Comparison of ENCODE assay signal across 18 cellular contexts in genomic region chr13:59342396-59342795, GRCh38.
A peak's percentile ranks its signal among the peaks of the same experiment; 100 is the strongest.
DNase-seq lines count a peak whose midpoint lies in the region; ATAC-seq and TF ChIP-seq lines count a peak whose summit lies in the region.
"Had no signal": no experiment of that assay in that cellular context is flagged by ENCODE, and none has a peak within 500 bp of the region (broad histone marks: within the 10 kb centered on the region; RNA-seq: fewer than 3 reads in every experiment).

No MANE protein-coding gene starts in this region.

- H2AFZ ChIP-seq in OCI-LY7 (ENCODE audit: low read length), result no peak overlapping the region
- H2AFZ ChIP-seq: GM23248 had no signal

- no peaks in the 10 kb centered on the region for H3K9me2 ChIP-seq in OCI-LY7 (ENCODE audit: insufficient read depth, low read length)

- peak overlapping the region; percentile 38 to 74 (median 40) for H3K27ac Mint-ChIP-seq in nephron
- H3K27ac Mint-ChIP-seq: CD4-positive, alpha-beta T cell had no signal

- POLR2A ChIA-PET in OCI-LY7 (lab: Charles Lee), result no interaction called here

- ATAC-seq in left cardiac atrium, result no peak
- ATAC-seq in HG03342 (IDR thresholded peaks at IDR 0.05; ENCODE audit: unreplicated experiment), result no peak
- no peak for ATAC-seq in GM19328 (IDR thresholded peaks at IDR 0.05; ENCODE audit: unreplicated experiment)
- ATAC-seq: Right ventricle myocardium inferior had no signal

- H3K79me2 ChIP-seq in OCI-LY7 (ENCODE audit: insufficient read depth, low read depth, low read length), result no peaks in the 10 kb centered on the region

- H3K36me3 Mint-ChIP-seq in nephron (ENCODE audit: low read depth), result no peaks in the 10 kb centered on the region

- no peaks in the 10 kb centered on the region for H3K9me3 ChIP-seq in right atrium auricular region
- no peaks in the 10 kb centered on the region for H3K9me3 ChIP-seq in OCI-LY7 (ENCODE audit: low read length)
- H3K9me3 ChIP-seq: Caco-2, HAP-1 had no signal

- no peaks in the 10 kb centered on the region for H3K9me3 Mint-ChIP-seq in nephron

- H3K36me3 ChIP-seq in right atrium auricular region (no peaks in the 10 kb centered on the region), OCI-LY7 (ENCODE audit: insufficient read depth, low read length) (no peaks in the 10 kb centered on the region)
- H3K36me3 ChIP-seq: HAP-1 had no signal

- peaks cover 62% of the 10 kb centered on the region for H3K4me1 Mint-ChIP-seq in nephron

- intact Hi-C loops in left cardiac atrium (cut with DNase I) (no loop called here), OCI-LY7 (cut with micrococcal nuclease; ENCODE audit: unreplicated experiment) (no loop called here)

- H3K27me3 ChIP-seq in right atrium auricular region, result no peaks in the 10 kb centered on the region

- BruUV-seq in OCI-LY7 (replicated peaks; lab: Mats Ljungman, UMichigan), result no TSS peak

- TF ChIP-seq CTCF in right atrium auricular region (IDR thresholded peaks at IDR 0.05), result no peak
- TF ChIP-seq CTCF in cardiac fibroblast (IDR thresholded peaks at IDR 0.05; ENCODE audit: low read depth, low read length), result no peak
- TF ChIP-seq CTCF in nephron (IDR thresholded peaks at IDR 0.05; ENCODE audit: unreplicated experiment in 3 of 3), result no peak
- no peak for TF ChIP-seq CTCF in OCI-LY7 (conservative IDR thresholded peaks at IDR 0.05; ENCODE audit: low read length)

- CTCF ChIA-PET in OCI-LY7 (lab: Charles Lee; ENCODE audit: unreplicated experiment), result no interaction called here

- H3K4me2 ChIP-seq in OCI-LY7 (ENCODE audit: low read length), result no peak overlapping the region

- no peak overlapping the region for H3K4me3 Mint-ChIP-seq in nephron
- H3K4me3 Mint-ChIP-seq: CD4-positive, alpha-beta T cell had no signal

- DNase-seq in right atrium auricular region (ENCODE audit: low spot score) (no peak), left cardiac atrium (no peak), cardiac fibroblast (ENCODE audit: low read depth in 2 of 2) (peak; percentile 11 to 12), OCI-LY7 (ENCODE audit: low spot score) (no peak)
- DNase-seq: Caco-2; CD4-positive, alpha-beta T cell; DMS 273 treated with DMSO at 0.1 percent for 48 hours; GM23248; KG1; NCI-H1105; NCI-H2029 treated with DMSO at 0.1 percent for 48 hours; NCI-H2171 treated with DMSO at 0.1 percent for 48 hours; NCI-H524 treated with DMSO at 0.1 percent for 48 hours had no signal

- no peaks in the 10 kb centered on the region for H3K27me3 Mint-ChIP-seq in nephron (ENCODE audit: low read depth)

- no peaks in the 10 kb centered on the region for H4K20me1 ChIP-seq in OCI-LY7 (ENCODE audit: insufficient read depth, low read length)

- H3K4me1 ChIP-seq in right atrium auricular region, result peaks cover 0 to 44% of the 10 kb centered on the region in 2 donors
- no peaks in the 10 kb centered on the region for H3K4me1 ChIP-seq in OCI-LY7 (ENCODE audit: insufficient read depth, low read length, poor library complexity, severe bottlenecking)
- H3K4me1 ChIP-seq: Caco-2, HAP-1 had no signal

- peak overlapping the region; percentile 23 to 85 for H3K27ac ChIP-seq in right atrium auricular region
- H3K27ac ChIP-seq in OCI-LY7 (ENCODE audit: low read depth, low read length, poor library complexity, severe bottlenecking), result no peak overlapping the region
- H3K27ac ChIP-seq: GM23248 had no signal

- no peak overlapping the region for H3K4me3 ChIP-seq in right atrium auricular region
- H3K4me3 ChIP-seq in cardiac fibroblast (replicated peaks in 1 of 2; ENCODE audit: low read depth in 2 of 2, low read length in 2 of 2), result no peak overlapping the region
- H3K4me3 ChIP-seq in OCI-LY7 (ENCODE audit: low read depth, low read length, poor library complexity, severe bottlenecking), result no peak overlapping the region
- H3K4me3 ChIP-seq: GM23248, HAP-1 had no signal

Comparison
In these comparisons a context has a peak if more than half of its experiments do, and no peak if none do; other contexts are left out.
1. DNase-seq: peak in cardiac fibroblast (2 of 2); none in right atrium auricular region (single experiment), left cardiac atrium (single experiment) and OCI-LY7 (single experiment).